ENCODE assay signal across 10 cellular contexts in genomic region chr4:24736066-24736465, GRCh38. TPM values are rescaled to one million over a fixed set of nuclear protein-coding genes. Genes with fewer than 3 reads are reported as not detected.
DNase-seq lines count a peak whose midpoint lies in the region; ATAC-seq, FAIRE-seq and TF ChIP-seq lines count a peak whose summit lies in the region.
"Had no signal": no experiment of that assay in that cellular context is flagged by ENCODE, and none has a peak within 500 bp of the region (broad histone marks: within the 10 kb centered on the region; RNA-seq: fewer than 3 reads in every experiment).

No MANE protein-coding gene starts in this region.

- no peaks in the 10 kb centered on the region for H3K4me1 ChIP-seq in astrocyte (ENCODE audit: insufficient read depth, low read length)

- peaks cover 7% of the 10 kb centered on the region for H3K9me3 ChIP-seq in astrocyte (ENCODE audit: insufficient read depth, low read depth, low read length)

- peaks cover 16% of the 10 kb centered on the region for H3K9me3 Mint-ChIP-seq in astrocyte (ENCODE audit: unreplicated experiment)

- no peaks in the 10 kb centered on the region for H4K20me1 ChIP-seq in astrocyte (ENCODE audit: insufficient read depth, low read length)

- no peaks in the 10 kb centered on the region for H3K4me1 Mint-ChIP-seq in astrocyte (ENCODE audit: low read depth, unreplicated experiment)
- H3K4me1 Mint-ChIP-seq: activated T-helper 17 cell treated with anti-CD3 and anti-CD28 coated beads, Interleukin-2, amount 50 U/mL, for 72 hours had no signal

- TF ChIP-seq CTCF in BJ (IDR thresholded peaks at IDR 0.05; ENCODE audit: insufficient read depth, low read depth, low read length), result peak; percentile 50
- TF ChIP-seq CTCF in HFF-Myc (IDR thresholded peaks at IDR 0.05; ENCODE audit: low read depth, low read length, missing control alignments), result peak; percentile 49
- peak; percentile 21 for TF ChIP-seq CTCF in astrocyte (IDR thresholded peaks at IDR 0.05; ENCODE audit: insufficient read depth, low read depth, low read length)
- no peak for TF ChIP-seq CTCF in RWPE1 (conservative IDR thresholded peaks at IDR 0.05; ENCODE audit: low read depth)

- no peak for ATAC-seq in HG02571 (IDR thresholded peaks at IDR 0.05; ENCODE audit: unreplicated experiment)
- ATAC-seq: activated T-helper 17 cell treated with anti-CD3 and anti-CD28 coated beads, Interleukin-2, amount 50 U/mL, for 72 hours had no signal

- no peak for FAIRE-seq in astrocyte (lab: Jason Lieb, UNC)

- H3K27me3 Mint-ChIP-seq in astrocyte (ENCODE audit: low read depth, unreplicated experiment), result peaks cover 2% of the 10 kb centered on the region

- H3K9ac ChIP-seq in astrocyte (ENCODE audit: low read length), result no peak overlapping the region

- H3K79me2 ChIP-seq in astrocyte (ENCODE audit: insufficient read depth, low read length), result no peaks in the 10 kb centered on the region

- H3K4me3 Mint-ChIP-seq in astrocyte (ENCODE audit: unreplicated experiment), result no peak overlapping the region
- H3K4me3 Mint-ChIP-seq: activated T-helper 17 cell treated with anti-CD3 and anti-CD28 coated beads, Interleukin-2, amount 50 U/mL, for 72 hours had no signal

- H3K36me3 ChIP-seq in BJ (ENCODE audit: control insufficient read depth, insufficient read depth, low read length) (no peaks in the 10 kb centered on the region), astrocyte (ENCODE audit: insufficient read depth, low read length) (no peaks in the 10 kb centered on the region)
- H3K36me3 ChIP-seq: tibial artery had no signal

- no peaks in the 10 kb centered on the region for H3K36me3 Mint-ChIP-seq in astrocyte (ENCODE audit: low read depth, unreplicated experiment)

- POLR2A ChIA-PET in BJ (lab: Charles Lee), result no interaction called here
- POLR2A ChIA-PET in RWPE1 (lab: Yijun Ruan, JAX; ENCODE audit: low non-redundant PET), result no interaction called here

- no peak overlapping the region for H3K27ac Mint-ChIP-seq in astrocyte (ENCODE audit: unreplicated experiment)
- H3K27ac Mint-ChIP-seq: activated T-helper 17 cell treated with anti-CD3 and anti-CD28 coated beads, Interleukin-2, amount 50 U/mL, for 72 hours had no signal

- H3K27ac ChIP-seq in astrocyte (ENCODE audit: low read depth, low read length) (no peak overlapping the region), RWPE1 (no peak overlapping the region)

- H3K27me3 ChIP-seq in BJ (ENCODE audit: control insufficient read depth, insufficient read depth, low read length) (no peaks in the 10 kb centered on the region; the same call in 1 of the 2 replicates), astrocyte (ENCODE audit: insufficient read depth, low read length) (no peaks in the 10 kb centered on the region)
- H3K27me3 ChIP-seq: tibial artery had no signal

- H3K4me3 ChIP-seq in BJ (ENCODE audit: low read depth, low read length) (no peak overlapping the region), HFF-Myc (replicated peaks; ENCODE audit: low read depth, low read length) (no peak overlapping the region), astrocyte (ENCODE audit: insufficient read depth, low read depth, low read length) (no peak overlapping the region)
- H3K4me3 ChIP-seq: tibial artery had no signal

- no peak for DNase-seq in BJ (ENCODE audit: low read depth)
- DNase-seq in HFF-Myc (ENCODE audit: extremely low read depth, low read depth), result no peak
- DNase-seq in astrocyte (ENCODE audit: low read depth), result no peak
- peak; percentile 45 for DNase-seq in iris pigment epithelial cell (ENCODE audit: low read depth)
- no peak for DNase-seq in NCI-H226
- DNase-seq in RWPE1 (ENCODE audit: low spot score), result no peak
- no peak for DNase-seq in stimulated activated CD8-positive, alpha-beta memory T cell treated with anti-CD3 and anti-CD28 coated beads, Interleukin-4, amount 100 ng/mL, for 48 hours
- DNase-seq: tibial artery had no signal

- CTCF ChIA-PET in BJ (lab: Yijun Ruan, JAX) (interaction anchor here (1.0 to 1.6 kb wide), 2 partner anchors 12 to 253 kb away, joined by 3 read pairs; no protein-coding TSS in a partner anchor), RWPE1 (lab: Yijun Ruan, JAX) (no interaction called here)

- no peak overlapping the region for H2AFZ ChIP-seq in astrocyte (ENCODE audit: low read depth, low read length)

- no peak overlapping the region for H3K4me2 ChIP-seq in astrocyte (ENCODE audit: low read length)

RNA-seq across cellular contexts. Expression of gene SOD3, which starts 59.3 kb away (rescaled TPM):
- polyA plus RNA-seq in BJ (2011; rRNA removed), result 14.9 and 25.7 TPM in 2 replicates
- polyA minus RNA-seq in BJ (2011; rRNA and poly(A)+ RNA removed), result 2.4 and 4.2 TPM in 2 replicates
- total RNA-seq in astrocyte, result 8.6 and 12.0 TPM in 2 replicates
- total RNA-seq: activated T-helper 17 cell treated with anti-CD3 and anti-CD28 coated beads, Interleukin-2, amount 50 U/mL, for 72 hours had no signal
